ENCODE assay signal across 11 cellular contexts in the genomic region with DNA sequence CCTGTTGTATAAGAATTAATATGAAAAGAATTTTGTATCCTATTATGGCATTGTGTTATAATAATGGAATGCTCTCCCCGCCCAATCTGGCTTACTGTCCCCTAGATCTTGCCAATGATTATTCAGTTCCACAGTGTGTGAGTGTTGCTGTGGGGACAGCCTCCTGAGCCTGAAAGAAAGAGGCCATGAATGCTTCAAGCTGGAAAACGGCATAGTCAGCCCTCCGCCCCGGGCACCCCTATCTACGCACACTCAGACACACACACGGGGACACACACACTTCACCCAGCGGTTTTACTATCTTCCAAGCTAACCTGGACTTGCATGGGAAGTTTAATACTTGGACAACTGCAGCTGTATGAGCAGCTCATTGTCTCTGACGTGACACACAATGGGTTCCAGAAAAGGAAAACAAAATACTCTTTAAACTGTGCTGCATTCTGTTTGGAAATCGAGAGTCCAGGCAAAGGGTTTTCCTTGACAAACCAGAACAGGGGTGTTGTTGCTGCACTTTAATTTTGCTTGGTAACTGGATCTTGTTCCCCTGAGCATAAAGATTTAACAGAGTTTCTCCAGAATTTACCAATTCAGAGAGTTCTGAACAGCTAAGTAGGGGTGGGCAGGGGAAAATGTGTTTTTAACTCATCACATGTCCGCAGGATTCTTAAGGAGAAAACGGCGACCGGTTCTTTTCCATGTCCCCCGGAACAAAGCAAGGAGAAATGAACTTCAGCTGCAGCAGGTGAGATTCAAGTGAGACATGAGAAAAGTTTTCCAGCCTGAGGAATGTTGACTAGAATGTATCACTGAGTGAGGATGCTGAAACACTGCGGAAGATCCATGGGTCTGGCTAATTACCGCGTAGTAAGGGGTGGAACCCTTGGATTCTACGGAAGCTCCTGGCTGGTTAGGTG.
A peak's percentile ranks its signal among the peaks of the same experiment; 100 is the strongest.
DNase-seq lines count a peak whose midpoint lies in the region; ATAC-seq and TF ChIP-seq lines count a peak whose summit lies in the region.
"Had no signal": no experiment of that assay in that cellular context is flagged by ENCODE, and none has a peak within 500 bp of the region (broad histone marks: within the 10 kb centered on the region; RNA-seq: fewer than 3 reads in every experiment).

No MANE protein-coding gene starts in this region.

- peak overlapping the region; percentile 78 to 96 for H3K27ac ChIP-seq in ascending aorta
- H3K27ac ChIP-seq in heart left ventricle, result peak overlapping the region; percentile 51 to 84 (median 74)
- no peak overlapping the region for H3K27ac ChIP-seq in neural progenitor cell
- H3K27ac ChIP-seq in thymus (ENCODE audit: low read depth), result peak overlapping the region; percentile 25

- H3K27ac Mint-ChIP-seq in neural progenitor cell, result peak overlapping the region; percentile 55

- no peaks in the 10 kb centered on the region for H3K36me3 ChIP-seq in ascending aorta
- H3K36me3 ChIP-seq in heart left ventricle, result no peaks in the 10 kb centered on the region
- H3K36me3 ChIP-seq in neural progenitor cell, result no peaks in the 10 kb centered on the region
- no peaks in the 10 kb centered on the region for H3K36me3 ChIP-seq in thymus (ENCODE audit: control insufficient read depth, insufficient read depth)

- H3K4me1 Mint-ChIP-seq in neural progenitor cell, result peaks cover 43% of the 10 kb centered on the region

- peaks cover 35 to 54% of the 10 kb centered on the region in 2 donors for H3K4me1 ChIP-seq in ascending aorta
- H3K4me1 ChIP-seq in heart left ventricle, result peaks cover 5 to 52% (median 39%) of the 10 kb centered on the region in 12 donors
- peaks cover 31% of the 10 kb centered on the region for H3K4me1 ChIP-seq in neural progenitor cell
- peaks cover 9% of the 10 kb centered on the region for H3K4me1 ChIP-seq in thymus (ENCODE audit: control insufficient read depth, insufficient read depth, low read length)

- no peaks in the 10 kb centered on the region for H3K79me2 ChIP-seq in neural progenitor cell (ENCODE audit: low read depth)

- no peak overlapping the region for H3K4me3 Mint-ChIP-seq in neural progenitor cell

- H3K9me3 Mint-ChIP-seq in neural progenitor cell, result no peaks in the 10 kb centered on the region

- H2AFZ ChIP-seq in neural progenitor cell (replicated peaks), result peak overlapping the region; percentile 27

- H3K27me3 Mint-ChIP-seq in neural progenitor cell (ENCODE audit: insufficient read depth, low read depth), result peaks cover 3% of the 10 kb centered on the region

- no peak for TF ChIP-seq POLR2A in heart left ventricle (IDR thresholded peaks at IDR 0.05)

- H3K4me3 ChIP-seq in ascending aorta (peak overlapping the region; percentile 1 to 28), heart left ventricle (peak overlapping the region in 6 of 12 donors; percentile 1 to 38 (median 16)), neural progenitor cell (no peak overlapping the region), thymus (ENCODE audit: low read length) (no peak overlapping the region)

- H3K4me2 ChIP-seq in neural progenitor cell, result no peak overlapping the region

- no peak for TF ChIP-seq CTCF in ascending aorta (IDR thresholded peaks at IDR 0.05)
- no peak for TF ChIP-seq CTCF in heart left ventricle (IDR thresholded peaks at IDR 0.05)
- no peak for TF ChIP-seq CTCF in neural progenitor cell (IDR thresholded peaks at IDR 0.05)

- H4K20me1 ChIP-seq in neural progenitor cell (ENCODE audit: low read depth), result no peaks in the 10 kb centered on the region

- H3K27me3 ChIP-seq in ascending aorta (no peaks in the 10 kb centered on the region), heart left ventricle (no peaks in the 10 kb centered on the region), neural progenitor cell (no peaks in the 10 kb centered on the region), thymus (ENCODE audit: control insufficient read depth, insufficient read depth) (peaks cover 12% of the 10 kb centered on the region)

- 55 to 68% (median 65%) methylated on average over 18 of the region's 18 CpGs for WGBS in heart left ventricle, 4 donors
- WGBS in thymus, result 93% methylated on average over 18 of the region's 18 CpGs

- H3K9ac ChIP-seq in neural progenitor cell, result no peak overlapping the region

- peaks cover 1% of the 10 kb centered on the region for H3K36me3 Mint-ChIP-seq in neural progenitor cell

- peaks cover 19% of the 10 kb centered on the region for H3F3A ChIP-seq in neural progenitor cell (ENCODE audit: low read depth)

- H3K9me3 ChIP-seq in ascending aorta (no peaks in the 10 kb centered on the region), heart left ventricle (no peaks in the 10 kb centered on the region), neural progenitor cell (ENCODE audit: low read depth) (no peaks in the 10 kb centered on the region), thymus (ENCODE audit: control insufficient read depth) (no peaks in the 10 kb centered on the region)

- ATAC-seq in heart left ventricle (peak; percentile 42 to 66 (median 60)), HG02973 (IDR thresholded peaks at IDR 0.05; ENCODE audit: unreplicated experiment) (no peak), HG03097 (IDR thresholded peaks at IDR 0.05; ENCODE audit: low FRiP score, unreplicated experiment) (no peak)

- intact Hi-C loops in ascending aorta (cut with DNase I) (loop anchor here (1.0 to 5.0 kb wide), 4 partner anchors 43 to 79 kb away; no protein-coding TSS in a partner anchor), heart left ventricle (cut with DNase I) (loop anchor here in 6 of 10 donors (1.0 to 10.0 kb wide), 9 partner anchors 41 to 474 kb away; partner anchors contain the start of gene FOXO1 (in 5 of the 6))

- DNase-seq in ascending aorta (ENCODE audit: low spot score in 2 of 2) (peak in 1 of 2 donors; percentile 88), heart left ventricle (peak in 4 of 5 donors; percentile 35 to 41 (median 40)), neural progenitor cell (ENCODE audit: low spot score) (no peak), cerebellar nuclear complex (lab: John Stamatoyannopoulos, UW) (no peak), NCI-H446 (lab: John Stamatoyannopoulos, UW) (no peak)
- DNase-seq: central memory CD4-positive, alpha-beta T cell; NCI-H1417 treated with DMSO at 0.1 percent for 48 hours; T-helper 9 cell had no signal

Comparison
In these comparisons a context has a peak if more than half of its experiments do, and no peak if none do; other contexts are left out.
1. DNase-seq: peak in heart left ventricle (4 of 5); none in neural progenitor cell (single experiment), cerebellar nuclear complex (0 of 2) and NCI-H446 (0 of 2).
2. H3K4me3 ChIP-seq: peak in ascending aorta (2 of 2); none in neural progenitor cell (single experiment) and thymus (single experiment).
3. ATAC-seq: peak in heart left ventricle (4 of 4); none in HG02973 (single experiment) and HG03097 (single experiment).